In genomic region chr6:117932001-117932400, GRCh38 we compare ENCODE assay signal across 34 cellular contexts.
"Had no signal": no experiment of that assay in that cellular context is flagged by ENCODE, and none has a peak within 500 bp of the region (broad histone marks: within the 10 kb centered on the region; RNA-seq: fewer than 3 reads in every experiment).

No MANE protein-coding gene starts in this region.

- H3K27me3 ChIP-seq: MG63 had no signal

- H3K9me3 ChIP-seq: MG63 had no signal

- H3K36me3 ChIP-seq: MG63 had no signal

- H3K4me3 ChIP-seq: MG63 had no signal

- DNase-seq: Karpas-422, Kasumi-1, MG63, MM.1S, MV-4-11, NCI-H1048, NCI-H1092, NCI-H1092 treated with DMSO at 0.1 percent for 48 hours, NCI-H1105, NCI-H1105 treated with DMSO at 0.1 percent for 48 hours, NCI-H1417, NCI-H1417 treated with DMSO at 0.1 percent for 48 hours, NCI-H1436, NCI-H1436 treated with DMSO at 0.1 percent for 48 hours, NCI-H146, NCI-H1694, NCI-H1694 treated with DMSO at 0.1 percent for 48 hours, NCI-H187, NCI-H187 treated with DMSO at 0.1 percent for 48 hours, NCI-H1930, NCI-H2029, NCI-H2029 treated with DMSO at 0.1 percent for 48 hours, NCI-H2081, NCI-H2081 treated with DMSO at 0.1 percent for 48 hours, NCI-H2107, NCI-H2171, NCI-H2171 treated with DMSO at 0.1 percent for 48 hours, NCI-H2227 treated with DMSO at 0.1 percent for 48 hours, NCI-H226, NCI-H345, NCI-H446, NCI-H446 treated with DMSO at 0.1 percent for 48 hours, NCI-H510A, NCI-H510A treated with DMSO at 0.1 percent for 48 hours had no signal
